Comparison of ENCODE assay signal across 20 cellular contexts in the genomic region with DNA sequence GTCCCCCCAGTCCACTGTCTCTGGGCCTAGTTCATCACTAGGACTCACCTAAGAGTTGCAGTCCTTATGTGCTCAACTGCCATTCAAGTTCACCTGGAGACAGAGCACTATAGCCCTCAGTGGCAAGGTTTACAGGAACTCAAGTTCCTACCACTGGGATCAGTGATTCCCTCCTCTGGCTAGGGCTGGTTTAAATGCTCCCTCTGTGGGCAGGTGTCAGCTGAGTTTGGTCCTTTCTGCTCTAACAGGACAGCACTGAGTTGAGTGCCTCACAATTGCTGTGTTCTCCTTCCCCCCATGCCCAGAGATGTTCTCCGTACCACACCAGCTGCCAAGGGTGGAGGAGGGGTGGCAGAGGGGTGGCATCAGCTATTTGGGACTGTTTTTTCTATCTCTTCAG.
"Had no signal": no experiment of that assay in that cellular context is flagged by ENCODE, and none has a peak within 500 bp of the region (broad histone marks: within the 10 kb centered on the region; RNA-seq: fewer than 3 reads in every experiment).

No MANE protein-coding gene starts in this region.

- ATAC-seq: activated CD4-positive, alpha-beta T cell treated with anti-CD3 and anti-CD28 coated beads for 36 hours; activated CD8-positive, alpha-beta T cell treated with anti-CD3 and anti-CD28 coated beads for 36 hours; activated naive CD4-positive, alpha-beta T cell treated with anti-CD3 and anti-CD28 coated beads, Interleukin-2, amount 50 U/mL, for 72 hours; activated T-cell treated with anti-CD3 and anti-CD28 coated beads, Interleukin-2, amount 50 U/mL, for 4 hours; mucosa of descending colon; naive thymus-derived CD8-positive, alpha-beta T cell; stimulated activated effector memory CD8-positive, alpha-beta T cell treated with anti-CD3 and anti-CD28 coated beads, Interleukin-12 subunit alpha, Interleukin-12 subunit beta, amount 100 ng/mL, for 72 hours had no signal

- H3K27ac ChIP-seq: colonic mucosa, neutrophil, uterus, VCaP had no signal

- H3K9me3 ChIP-seq: colonic mucosa, mucosa of descending colon, neutrophil, uterus had no signal

- FAIRE-seq: endothelial cell of umbilical vein had no signal

- H3K36me3 ChIP-seq: colonic mucosa, neutrophil, uterus had no signal

- H3K4me3 ChIP-seq: colonic mucosa, mucosa of descending colon, uterus had no signal

- H3K27me3 ChIP-seq: colonic mucosa, neutrophil, uterus had no signal

- DNase-seq: activated CD4-positive, alpha-beta T cell treated with anti-CD3 and anti-CD28 coated beads for 36 hours; activated CD8-positive, alpha-beta T cell treated with anti-CD3 and anti-CD28 coated beads for 36 hours; activated effector memory CD4-positive, alpha-beta T cell treated with Interleukin-2 at 50 U/mL for 16 hours; activated T-cell treated with anti-CD3 and anti-CD28 coated beads, Interleukin-2, amount 50 U/mL, for 4 hours; caudate nucleus; colonic mucosa; effector CD4-positive, alpha-beta T cell; foreskin fibroblast; immature natural killer cell; mucosa of descending colon; naive thymus-derived CD8-positive, alpha-beta T cell; stimulated activated CD4-positive, alpha-beta T cell treated with anti-CD3 and anti-CD28 coated beads, Interleukin-12 subunit alpha, Interleukin-12 subunit beta, amount 100 ng/mL, for 4 hours; stimulated activated CD4-positive, alpha-beta T cell treated with anti-CD3 and anti-CD28 coated beads, Interleukin-2, amount 100 ng/mL, for 24 hours; T-helper 1 cell; uterus had no signal

- H3K4me1 ChIP-seq: colonic mucosa, uterus had no signal
